Comparison of ENCODE assay signal across 18 cellular contexts in the genomic region with DNA sequence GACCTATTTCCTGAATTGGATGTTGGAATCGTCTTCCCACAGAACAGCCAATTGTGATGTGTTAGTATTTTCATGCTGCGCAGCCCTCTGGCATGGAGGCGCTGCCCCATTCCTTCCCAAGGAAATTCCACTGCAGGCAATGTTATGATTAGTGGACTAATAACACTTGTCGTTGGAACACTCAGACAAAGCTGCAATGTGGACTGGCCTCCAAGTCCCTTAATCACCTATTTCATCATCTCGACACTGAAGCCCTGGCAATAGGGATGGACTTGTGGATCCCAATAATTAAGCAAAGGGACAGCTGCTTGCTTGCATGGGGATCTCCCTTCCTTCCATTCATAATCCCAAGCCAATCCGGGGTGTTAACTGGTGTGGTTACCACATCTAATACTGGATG. TPM values are rescaled to one million over a fixed set of nuclear protein-coding genes. Genes with fewer than 3 reads are reported as not detected.
DNase-seq lines count a peak whose midpoint lies in the region; ATAC-seq and TF ChIP-seq lines count a peak whose summit lies in the region.
"Had no signal": no experiment of that assay in that cellular context is flagged by ENCODE, and none has a peak within 500 bp of the region (broad histone marks: within the 10 kb centered on the region; RNA-seq: fewer than 3 reads in every experiment).

No MANE protein-coding gene starts in this region.

- H3K4me3 Mint-ChIP-seq in activated CD4-positive, alpha-beta T cell treated with anti-CD3 and anti-CD28 coated beads for 36 hours: no peak overlapping the region
- H3K4me3 Mint-ChIP-seq: activated B cell treated with CpG ODN at 0.5 μM for 24 hours; activated T-helper 1 cell treated with anti-CD3 and anti-CD28 coated beads, Interleukin-12 subunit alpha, Interleukin-12 subunit beta, Interleukin-2, Interleukin-4 antibody, amounts not matched to agents 30 ng/mL and 10 ng/mL and 1 ng/mL, durations not matched to agents 14 hours and 24 hours and 36 hours; CD4-positive, CD25-positive, alpha-beta regulatory T cell; HFFc6 had no signal

- TF ChIP-seq CTCF in right atrium auricular region (IDR thresholded peaks at IDR 0.05) (no peak), fibroblast of mammary gland (conservative IDR thresholded peaks at IDR 0.05; ENCODE audit: control insufficient read depth, insufficient read depth, low read depth, low read length) (no peak), omental fat pad (IDR thresholded peaks at IDR 0.05) (no peak)

- CTCF ChIA-PET in activated CD4-positive, alpha-beta T cell treated with anti-CD3 and anti-CD28 coated beads for 36 hours (lab: Charles Lee): no interaction called here

- POLR2A ChIA-PET in activated CD4-positive, alpha-beta T cell treated with anti-CD3 and anti-CD28 coated beads for 36 hours (lab: Charles Lee): no interaction called here

- H3K36me3 Mint-ChIP-seq in activated CD4-positive, alpha-beta T cell treated with anti-CD3 and anti-CD28 coated beads for 36 hours (ENCODE audit: low read depth): no peaks in the 10 kb centered on the region
- H3K36me3 Mint-ChIP-seq: CD4-positive, CD25-positive, alpha-beta regulatory T cell had no signal

- no peaks in the 10 kb centered on the region for H3K4me1 ChIP-seq in right atrium auricular region

- no peaks in the 10 kb centered on the region for H3K27me3 ChIP-seq in right atrium auricular region

- no peaks in the 10 kb centered on the region for H3K4me1 Mint-ChIP-seq in activated CD4-positive, alpha-beta T cell treated with anti-CD3 and anti-CD28 coated beads for 36 hours
- H3K4me1 Mint-ChIP-seq: activated B cell treated with CpG ODN at 0.5 μM for 24 hours; CD4-positive, CD25-positive, alpha-beta regulatory T cell had no signal

- peaks cover 7% of the 10 kb centered on the region for H3K27me3 Mint-ChIP-seq in activated CD4-positive, alpha-beta T cell treated with anti-CD3 and anti-CD28 coated beads for 36 hours
- H3K27me3 Mint-ChIP-seq: activated B cell treated with CpG ODN at 0.5 μM for 24 hours had no signal

- H3K36me3 ChIP-seq in right atrium auricular region: no peaks in the 10 kb centered on the region

- ATAC-seq in Right ventricle myocardium superior (ENCODE audit: poor library complexity) (peak; percentile 83), omental fat pad (ENCODE audit: low FRiP score) (peak; percentile 31)
- no peak for ATAC-seq in activated CD4-positive, alpha-beta T cell treated with anti-CD3 and anti-CD28 coated beads for 36 hours
- ATAC-seq: left colon had no signal

- DNase-seq in Right ventricle myocardium superior (no peak), right atrium auricular region (ENCODE audit: low spot score) (no peak), fibroblast of mammary gland (ENCODE audit: low read depth) (peak; percentile 49), omental fat pad (ENCODE audit: low spot score) (no peak), SW 1271 (lab: John Stamatoyannopoulos, UW) (no peak), iPS-NIHi11 (ENCODE audit: low spot score) (no peak), NCI-H2081 (lab: John Stamatoyannopoulos, UW) (no peak)
- DNase-seq in activated CD4-positive, alpha-beta T cell treated with anti-CD3 and anti-CD28 coated beads for 36 hours: no peak
- DNase-seq: activated B cell treated with CpG ODN at 0.5 μM for 24 hours; CD4-positive, CD25-positive, alpha-beta regulatory T cell; DMS79; HFFc6; left colon; NCI-H1694; SIG-M5; T-helper 2 cell had no signal

- H3K27ac Mint-ChIP-seq in activated CD4-positive, alpha-beta T cell treated with anti-CD3 and anti-CD28 coated beads for 36 hours: no peak overlapping the region
- H3K27ac Mint-ChIP-seq: activated B cell treated with CpG ODN at 0.5 μM for 24 hours; activated T-helper 1 cell treated with anti-CD3 and anti-CD28 coated beads, Interleukin-12 subunit alpha, Interleukin-12 subunit beta, Interleukin-2, Interleukin-4 antibody, amounts not matched to agents 30 ng/mL and 10 ng/mL and 1 ng/mL, durations not matched to agents 14 hours and 24 hours and 36 hours; CD4-positive, CD25-positive, alpha-beta regulatory T cell; HFFc6 had no signal

- H3K9me3 ChIP-seq in right atrium auricular region: no peaks in the 10 kb centered on the region

- H3K9me3 Mint-ChIP-seq in activated CD4-positive, alpha-beta T cell treated with anti-CD3 and anti-CD28 coated beads for 36 hours (ENCODE audit: low read depth): no peaks in the 10 kb centered on the region
- H3K9me3 Mint-ChIP-seq: activated B cell treated with CpG ODN at 0.5 μM for 24 hours; activated T-helper 1 cell treated with anti-CD3 and anti-CD28 coated beads, Interleukin-12 subunit alpha, Interleukin-12 subunit beta, Interleukin-2, Interleukin-4 antibody, amounts not matched to agents 30 ng/mL and 10 ng/mL and 1 ng/mL, durations not matched to agents 14 hours and 24 hours and 36 hours; CD4-positive, CD25-positive, alpha-beta regulatory T cell; HFFc6 had no signal

- no peak overlapping the region for H3K27ac ChIP-seq in right atrium auricular region
- H3K27ac ChIP-seq: skin epidermis had no signal

- intact Hi-C loops in Right ventricle myocardium superior (cut with DNase I): no loop called here
- intact Hi-C loops in activated CD4-positive, alpha-beta T cell treated with anti-CD3 and anti-CD28 coated beads for 36 hours (cut with DNase I, micrococcal nuclease): no loop called here

- H3K4me3 ChIP-seq in right atrium auricular region: no peak overlapping the region
- H3K4me3 ChIP-seq in fibroblast of mammary gland (ENCODE audit: control insufficient read depth, low read depth, low read length): no peak overlapping the region
- H3K4me3 ChIP-seq: skin epidermis had no signal

RNA-seq across cellular contexts. Expression of a gene that starts 59.9 kb away (rescaled TPM):
- total RNA-seq in Right ventricle myocardium superior (9.0 TPM), right atrium auricular region (10 to 100 TPM; 10.7 to 12.6 TPM), omental fat pad (10 to 100 TPM; 11.6 to 19.7 (median 15.3) TPM)
- 10 to 100 TPM; 48.5 to 49.8 TPM for total RNA-seq in activated CD4-positive, alpha-beta T cell treated with anti-CD3 and anti-CD28 coated beads for 36 hours
